27 cellular contexts compared by ENCODE assay signal in the genomic region with DNA sequence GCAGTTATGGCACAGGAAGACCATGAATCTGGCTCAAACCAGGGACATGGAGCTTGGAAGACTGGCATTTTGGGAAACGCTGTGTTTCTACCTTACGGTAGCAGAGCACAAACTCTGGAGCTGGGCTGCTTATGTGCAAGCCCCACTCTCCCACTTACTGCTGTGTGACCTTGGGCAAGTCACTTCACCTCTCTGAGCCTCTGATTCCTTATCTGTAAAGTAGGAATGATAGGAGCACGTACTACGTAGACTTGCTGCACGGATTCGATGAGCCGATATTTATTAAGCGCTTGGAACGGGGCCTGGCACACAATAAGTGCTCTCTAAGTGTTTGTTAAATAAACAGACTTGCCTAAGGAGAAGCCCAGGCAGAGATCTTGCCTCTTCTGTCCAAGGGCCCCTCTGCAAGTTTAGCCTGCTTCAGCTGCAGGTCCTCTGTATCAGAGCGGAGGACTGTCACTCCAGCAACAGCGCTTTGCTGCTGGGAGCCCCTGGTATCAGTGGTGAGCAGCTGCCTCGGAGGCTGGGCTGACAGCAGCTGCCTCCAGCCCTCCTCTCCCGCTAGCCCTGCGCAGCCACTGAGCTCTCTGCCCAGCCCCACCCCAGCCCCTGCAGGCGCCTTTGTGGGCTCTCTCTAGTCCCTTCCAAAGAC.
DNase-seq lines count a peak whose midpoint lies in the region; ATAC-seq, FAIRE-seq and TF ChIP-seq lines count a peak whose summit lies in the region.
"Had no signal": no experiment of that assay in that cellular context is flagged by ENCODE, and none has a peak within 500 bp of the region (broad histone marks: within the 10 kb centered on the region; RNA-seq: fewer than 3 reads in every experiment).

No MANE protein-coding gene starts in this region.

- WGBS in IMR-90 (ENCODE audit: extremely low coverage in 2 of 2, insufficient read length in 1 of 2), 2 experiments = 70% methylated on average over 3 of the region's 15 CpGs; no CpG with 5 or more reads in 1 of the 2 experiments
- 84% methylated on average over 13 of the region's 15 CpGs; no CpG with 5 or more reads in 1 of the 2 experiments for WGBS in H1 (ENCODE audit: extremely low coverage in 1 of 2, insufficient coverage in 1 of 2, insufficient read length in 1 of 2, insufficient replicate concordance in 2 of 2, low coverage in 1 of 2, low lambda C conversion rate in 2 of 2, missing lambda C conversion rate in 1 of 2), 2 experiments
- 54 to 55% methylated on average over 13 to 15 of the region's 15 CpGs for WGBS in body of pancreas, 2 donors

- H3K4ac ChIP-seq in IMR-90 (ENCODE audit: low read depth, low read length) = peak overlapping the region; percentile 66
- no peak overlapping the region for H3K4ac ChIP-seq in H1 (replicated peaks; ENCODE audit: insufficient read length, low read depth, low read length)

- H2BK20ac ChIP-seq in IMR-90 (ENCODE audit: low read depth, low read length) = peak overlapping the region; percentile 81
- H2BK20ac ChIP-seq in H1 (ENCODE audit: low read length) = no peak overlapping the region

- H3K4me3 Mint-ChIP-seq in neural progenitor cell = no peak overlapping the region
- H3K4me3 Mint-ChIP-seq: activated CD4-positive, alpha-beta T cell treated with anti-CD3 and anti-CD28 coated beads for 36 hours; activated CD8-positive, alpha-beta T cell treated with anti-CD3 and anti-CD28 coated beads, Interleukin-2, amount 10 ng/mL, durations not matched to agents 7 days and 5 days; activated naive CD4-positive, alpha-beta T cell treated with anti-CD3 and anti-CD28 coated beads, Interleukin-2, amount 50 U/mL, for 24 hours had no signal

- CTCF ChIA-PET in IMR-90 (lab: Yijun Ruan, JAX) (no interaction called here), H1 (lab: Charles Lee; ENCODE audit: partially characterized antibody) (interaction anchor here (1.1 to 8.3 kb wide), 6 partner anchors 9 to 99 kb away, joined by 3 to 54 read pairs (median 4); no protein-coding TSS in a partner anchor)

- H3K79me2 ChIP-seq in H1 (ENCODE audit: control insufficient read depth in 1 of 2, insufficient read depth in 2 of 2, low read length in 2 of 2) (no peaks in the 10 kb centered on the region), neural progenitor cell (ENCODE audit: low read depth) (no peaks in the 10 kb centered on the region)

- H2AK9ac ChIP-seq in IMR-90 (replicated peaks; ENCODE audit: low read depth, low read length, poor library complexity) = no peak overlapping the region

- peaks cover 21% of the 10 kb centered on the region for H3K9me1 ChIP-seq in IMR-90 (ENCODE audit: insufficient read depth, low read length)

- H3K18ac ChIP-seq in IMR-90 (ENCODE audit: low read depth, low read length) (no peak overlapping the region), H1 (ENCODE audit: extremely low read depth, low read length) (no peak overlapping the region)

- no peaks in the 10 kb centered on the region for H3K9me3 Mint-ChIP-seq in neural progenitor cell
- H3K9me3 Mint-ChIP-seq: activated naive CD4-positive, alpha-beta T cell treated with anti-CD3 and anti-CD28 coated beads, Interleukin-2, amount 50 U/mL, for 24 hours had no signal

- H3K56ac ChIP-seq in IMR-90 (ENCODE audit: extremely low read depth, insufficient read depth, low read length) (no peak overlapping the region), H1 (replicated peaks; ENCODE audit: insufficient read length, low read depth, low read length) (no peak overlapping the region)

- H2AK5ac ChIP-seq in IMR-90 (ENCODE audit: low read depth, low read length) (peak overlapping the region; percentile 64; the same call in 1 of the 2 replicates), H1 (ENCODE audit: low read depth, low read length) (no peak overlapping the region)

- POLR2A ChIA-PET in IMR-90 (lab: Charles Lee; ENCODE audit: unreplicated experiment) (no interaction called here), H1 (lab: Charles Lee; ENCODE audit: partially characterized antibody) (interaction anchor here (1.6 kb wide), 1 partner anchor 24 kb away, joined by 3 read pairs; no protein-coding TSS in a partner anchor)

- H3K79me1 ChIP-seq in IMR-90 (ENCODE audit: low read depth in 1 of 2, low read length in 2 of 2) (peaks cover 0 to 8% of the 10 kb centered on the region in 2 experiments; a peak in 1 of 4 replicates), H1 (ENCODE audit: low read depth, low read length) (no peaks in the 10 kb centered on the region)

- H4K5ac ChIP-seq in IMR-90 (ENCODE audit: low read depth, low read length) = no peak overlapping the region
- H4K5ac ChIP-seq in H1 (ENCODE audit: insufficient read length, low read depth, low read length) = no peak overlapping the region

- H3K36me3 ChIP-seq in IMR-90 (ENCODE audit: control insufficient read depth, insufficient read depth, low read length) = no peaks in the 10 kb centered on the region
- H3K36me3 ChIP-seq in H1 (ENCODE audit: control insufficient read depth in 2 of 4, insufficient read depth in 4 of 4, low read length in 3 of 4) = no peaks in the 10 kb centered on the region
- H3K36me3 ChIP-seq in neural progenitor cell = no peaks in the 10 kb centered on the region
- no peaks in the 10 kb centered on the region for H3K36me3 ChIP-seq in body of pancreas (replicated peaks in 1 of 2; ENCODE audit: insufficient read depth in 1 of 2, low read depth in 2 of 2)
- H3K36me3 ChIP-seq: BLaER1 treated with 17β-estradiol and CSF1 and Interleukin-3, amounts not matched to agents 10 nM and 100 nM; colonic mucosa; HAP-1; left ventricle myocardium inferior; stomach; tibial nerve had no signal

- peak overlapping the region; percentile 3; the same call in 1 of the 3 replicates for H2BK15ac ChIP-seq in IMR-90 (ENCODE audit: low read depth, low read length)
- peak overlapping the region; percentile 88; the same call in 1 of the 2 replicates for H2BK15ac ChIP-seq in H1 (ENCODE audit: low read length)

- H3K14ac ChIP-seq in IMR-90 (replicated peaks; ENCODE audit: low read depth, low read length) (peak overlapping the region; percentile 59), H1 (ENCODE audit: insufficient read length) (no peak overlapping the region)

- intact Hi-C loops in IMR-90 (cut with micrococcal nuclease) = no loop called here
- intact Hi-C loops in body of pancreas (cut with DNase I) = no loop called here

- H3K4me1 ChIP-seq in IMR-90 (ENCODE audit: control insufficient read depth, insufficient read depth, low read length) (peaks cover 28% of the 10 kb centered on the region), H1 (replicated peaks in 1 of 4; ENCODE audit: control insufficient read depth in 3 of 4, insufficient read depth in 4 of 4, low read length in 3 of 4) (peaks cover 12 to 26% (median 18%) of the 10 kb centered on the region in 4 experiments), neural progenitor cell (peaks cover 34% of the 10 kb centered on the region), body of pancreas (peaks cover 9% of the 10 kb centered on the region)
- H3K4me1 ChIP-seq: colonic mucosa, HAP-1 had no signal

- H2BK5ac ChIP-seq in IMR-90 (ENCODE audit: low read depth, low read length, poor library complexity, severe bottlenecking) (no peak overlapping the region), H1 (ENCODE audit: low read depth, low read length) (no peak overlapping the region)

- peaks cover 8% of the 10 kb centered on the region; the same call in 1 of the 2 replicates for H3K23me2 ChIP-seq in H1 (ENCODE audit: low read depth, low read length)

- dilution Hi-C loops in IMR-90 (cut with HindIII; ENCODE audit: low sequenced_read_pairs, unreplicated experiment) = no loop called here

- no TSS peak for BruUV-seq in IMR-90 (replicated peaks; lab: Mats Ljungman, UMichigan)

- TF ChIP-seq CTCF in IMR-90 (conservative IDR thresholded peaks at IDR 0.05; ENCODE audit: low read depth, low read length) (no peak), H1 (IDR thresholded peaks at IDR 0.05; ENCODE audit: control extremely low read depth in 1 of 3, insufficient read depth in 1 of 3, low read depth in 1 of 3, low read length in 3 of 3) (no peak), neural progenitor cell (IDR thresholded peaks at IDR 0.05) (no peak), body of pancreas (IDR thresholded peaks at IDR 0.05) (no peak)

- TF ChIP-seq RAD21 in IMR-90 (IDR thresholded peaks at IDR 0.05; ENCODE audit: low read length) = no peak
- no peak for TF ChIP-seq RAD21 in H1 (IDR thresholded peaks at IDR 0.05 in 1 of 2, conservative IDR thresholded peaks at IDR 0.05 in 1 of 2; ENCODE audit: low read depth in 2 of 2, low read length in 2 of 2)

- H2AFZ ChIP-seq in IMR-90 (replicated peaks; ENCODE audit: low read length, poor library complexity) = no peak overlapping the region
- no peak overlapping the region for H2AFZ ChIP-seq in H1 (ENCODE audit: low read length)
- no peak overlapping the region for H2AFZ ChIP-seq in neural progenitor cell (replicated peaks)

- H3K9ac ChIP-seq in IMR-90 (ENCODE audit: low read depth, low read length) (no peak overlapping the region), H1 (replicated peaks in 1 of 4; ENCODE audit: extremely low read depth in 1 of 4, low read depth in 3 of 4, low read length in 3 of 4) (no peak overlapping the region; a peak in 1 of 7 replicates), neural progenitor cell (no peak overlapping the region)
- H3K9ac ChIP-seq: BLaER1 treated with 17β-estradiol and CSF1 and Interleukin-3, amounts not matched to agents 10 nM and 100 nM had no signal

- H3F3A ChIP-seq in neural progenitor cell (ENCODE audit: low read depth) = peaks cover 16% of the 10 kb centered on the region

- H3K27me3 ChIP-seq in IMR-90 (ENCODE audit: control insufficient read depth, insufficient read depth, low read length) (no peaks in the 10 kb centered on the region), H1 (replicated peaks in 1 of 4; ENCODE audit: control insufficient read depth in 3 of 4, extremely low read depth in 1 of 4, insufficient read depth in 3 of 4, low read length in 3 of 4) (peaks cover 12 to 24% (median 21%) of the 10 kb centered on the region in 4 experiments), neural progenitor cell (peaks cover 47% of the 10 kb centered on the region), body of pancreas (no peaks in the 10 kb centered on the region)

- peaks cover 36% of the 10 kb centered on the region for H3K4me1 Mint-ChIP-seq in neural progenitor cell
- H3K4me1 Mint-ChIP-seq: activated CD4-positive, alpha-beta T cell treated with anti-CD3 and anti-CD28 coated beads for 36 hours; activated naive CD4-positive, alpha-beta T cell treated with anti-CD3 and anti-CD28 coated beads, Interleukin-2, amount 50 U/mL, for 24 hours had no signal

- no peaks in the 10 kb centered on the region for H3K36me3 Mint-ChIP-seq in neural progenitor cell
- H3K36me3 Mint-ChIP-seq: activated naive CD4-positive, alpha-beta T cell treated with anti-CD3 and anti-CD28 coated beads, Interleukin-2, amount 50 U/mL, for 24 hours had no signal

- TF ChIP-seq EP300 in H1 (IDR thresholded peaks at IDR 0.05; ENCODE audit: borderline replicate concordance in 1 of 2, low read depth in 2 of 2, low read length in 2 of 2) = no peak

- in situ Hi-C loops in IMR-90 (cut with MboI; ENCODE audit: low sequenced_read_pairs) = no loop called here

- H3K4me3 ChIP-seq in IMR-90 (ENCODE audit: insufficient read depth, low read depth, low read length) (no peak overlapping the region), H1 (ENCODE audit: extremely low read depth in 1 of 4, insufficient read depth in 2 of 4, low read depth in 3 of 4, low read length in 4 of 4) (no peak overlapping the region; a peak in 1 of 8 replicates), neural progenitor cell (no peak overlapping the region), body of pancreas (no peak overlapping the region)
- H3K4me3 ChIP-seq: BLaER1 treated with 17β-estradiol and CSF1 and Interleukin-3, amounts not matched to agents 10 nM and 100 nM; colonic mucosa; HAP-1; left ventricle myocardium inferior; stomach; tibial nerve had no signal

- H4K91ac ChIP-seq in IMR-90 (ENCODE audit: insufficient read depth, low read depth, low read length) = no peak overlapping the region; the same call in 1 of the 2 replicates
- no peak overlapping the region for H4K91ac ChIP-seq in H1 (replicated peaks; ENCODE audit: insufficient read length, low read length)

- H3K27ac Mint-ChIP-seq in neural progenitor cell = no peak overlapping the region
- H3K27ac Mint-ChIP-seq: activated CD4-positive, alpha-beta T cell treated with anti-CD3 and anti-CD28 coated beads for 36 hours; activated CD8-positive, alpha-beta T cell treated with anti-CD3 and anti-CD28 coated beads, Interleukin-2, amount 10 ng/mL, durations not matched to agents 7 days and 5 days; activated naive CD4-positive, alpha-beta T cell treated with anti-CD3 and anti-CD28 coated beads, Interleukin-2, amount 50 U/mL, for 24 hours had no signal

- H3K4me2 ChIP-seq in IMR-90 (ENCODE audit: low read depth, low read length) (no peak overlapping the region), H1 (ENCODE audit: insufficient read depth in 1 of 2, low read depth in 2 of 2, low read length in 2 of 2) (peak overlapping the region in 1 of 2 experiments; percentile 4; a peak in 1 of 4 replicates), neural progenitor cell (no peak overlapping the region)

- H3K27ac ChIP-seq in IMR-90 (ENCODE audit: insufficient read depth, low read length) (no peak overlapping the region), H1 (ENCODE audit: low read depth, low read length) (no peak overlapping the region), neural progenitor cell (no peak overlapping the region), body of pancreas (no peak overlapping the region)
- H3K27ac ChIP-seq: colonic mucosa, left ventricle myocardium inferior, stomach, tibial nerve had no signal

- no peaks in the 10 kb centered on the region for H3K9me3 ChIP-seq in IMR-90 (ENCODE audit: control insufficient read depth, insufficient read depth, low read length)
- H3K9me3 ChIP-seq in H1 (ENCODE audit: insufficient read depth in 2 of 2, low read depth in 1 of 2, low read length in 1 of 2) = no peaks in the 10 kb centered on the region
- no peaks in the 10 kb centered on the region for H3K9me3 ChIP-seq in neural progenitor cell (ENCODE audit: low read depth)
- no peaks in the 10 kb centered on the region for H3K9me3 ChIP-seq in body of pancreas
- H3K9me3 ChIP-seq: BLaER1 treated with 17β-estradiol and CSF1 and Interleukin-3, amounts not matched to agents 10 nM and 100 nM; colonic mucosa; HAP-1; left ventricle myocardium inferior; stomach; tibial nerve had no signal

- DNase-seq in DMS79 (lab: John Stamatoyannopoulos, UW) (peak; percentile 76), IMR-90 (no peak), H1 (ENCODE audit: low read depth in 1 of 2, low spot score in 2 of 2) (no peak), neural progenitor cell (ENCODE audit: low spot score) (peak; percentile 53), T-helper 2 cell (no peak), body of pancreas (no peak)
- DNase-seq: activated CD4-positive, alpha-beta T cell treated with anti-CD3 and anti-CD28 coated beads for 36 hours; activated CD8-positive, alpha-beta T cell treated with anti-CD3 and anti-CD28 coated beads, Interleukin-2, amount 10 ng/mL, durations not matched to agents 7 days and 5 days; amniotic stem cell; colonic mucosa; COR-L47; effector memory CD4-positive, alpha-beta T cell; left ventricle myocardium inferior; NCI-H1930; NCI-H226; NCI-H526 treated with DMSO at 0.1 percent for 48 hours; right cardiac atrium; Right ventricle myocardium superior; stimulated activated CD4-positive, alpha-beta T cell treated with anti-CD3 and anti-CD28 coated beads, Interleukin-2, amount 100 ng/mL, for 48 hours; stomach had no signal

- peak overlapping the region; percentile 68; the same call in 1 of the 2 replicates for H2BK12ac ChIP-seq in H1 (ENCODE audit: low read depth, low read length)

- peak overlapping the region; percentile 86; the same call in 1 of the 2 replicates for H2BK120ac ChIP-seq in IMR-90 (ENCODE audit: low read depth, low read length)
- H2BK120ac ChIP-seq in H1 (replicated peaks; ENCODE audit: low read depth, low read length) = no peak overlapping the region

- no peak for TF ChIP-seq POLR2A in IMR-90 (IDR thresholded peaks at IDR 0.05; ENCODE audit: low read depth, low read length)
- TF ChIP-seq POLR2A in H1 (IDR thresholded peaks at IDR 0.05; ENCODE audit: control extremely low read depth in 1 of 2, low read depth in 2 of 2, low read length in 2 of 2) = no peak
- no peak for TF ChIP-seq POLR2A in body of pancreas (IDR thresholded peaks at IDR 0.05)

- ATAC-seq in IMR-90 (ENCODE audit: low read depth) (no peak), body of pancreas (no peak), HG03139 (IDR thresholded peaks at IDR 0.05; ENCODE audit: unreplicated experiment) (no peak)
- ATAC-seq: activated CD4-positive, alpha-beta T cell treated with anti-CD3 and anti-CD28 coated beads for 36 hours; activated CD8-positive, alpha-beta T cell treated with anti-CD3 and anti-CD28 coated beads, Interleukin-2, amount 10 ng/mL, durations not matched to agents 7 days and 5 days; Panc1 had no signal

- H4K20me1 ChIP-seq in IMR-90 (ENCODE audit: insufficient read depth, low read length) (no peaks in the 10 kb centered on the region), H1 (replicated peaks in 1 of 2; ENCODE audit: control insufficient read depth in 1 of 2, insufficient read depth in 2 of 2, low read length in 2 of 2) (no peaks in the 10 kb centered on the region), neural progenitor cell (ENCODE audit: low read depth) (peaks cover 11% of the 10 kb centered on the region)

- no peak for FAIRE-seq in H1 (lab: Jason Lieb, UNC)
- FAIRE-seq: GM12892 had no signal

- H3K27me3 Mint-ChIP-seq in neural progenitor cell (ENCODE audit: insufficient read depth, low read depth) = peaks cover 24% of the 10 kb centered on the region

- H4K8ac ChIP-seq in IMR-90 (ENCODE audit: low read depth in 2 of 2, low read length in 2 of 2) (peak overlapping the region in 1 of 2 experiments; percentile 53; a peak in 1 of 4 replicates), H1 (ENCODE audit: extremely low read depth, insufficient read depth, low read length) (no peak overlapping the region)

- H3K23ac ChIP-seq in IMR-90 (ENCODE audit: low read depth, low read length) = 0 out of 2 replicates have a peak overlapping the region, but pooled peaks have one; percentile 24
- no peak overlapping the region for H3K23ac ChIP-seq in H1 (ENCODE audit: insufficient read length)

Comparison
In these comparisons a context has a peak if more than half of its experiments do, and no peak if none do; other contexts are left out.
1. DNase-seq: peak in DMS79 (single experiment) and neural progenitor cell (single experiment); none in IMR-90 (single experiment), H1 (0 of 2), T-helper 2 cell (0 of 5) and body of pancreas (0 of 4).